Comparison of ENCODE assay signal across 8 cellular contexts in genomic region chr14:50320279-50320678, GRCh38. TPM values are rescaled to one million over a fixed set of nuclear protein-coding genes. Genes with fewer than 3 reads are reported as not detected.
DNase-seq lines count a peak whose midpoint lies in the region; ATAC-seq and TF ChIP-seq lines count a peak whose summit lies in the region.

No MANE protein-coding gene starts in this region.

- H3K4me3 Mint-ChIP-seq in stimulated activated naive B cell treated with anti-CD40 and anti-IgM and Interleukin-4, amounts not matched to agents 10 μg/mL and 1 μg/mL and 100 μg/mL, for 72 hours, result no peak overlapping the region

- no peaks in the 10 kb centered on the region for H3K9me3 Mint-ChIP-seq in stimulated activated naive B cell treated with anti-CD40 and anti-IgM and Interleukin-4, amounts not matched to agents 10 μg/mL and 1 μg/mL and 100 μg/mL, for 72 hours

- H3K27me3 ChIP-seq in endocrine pancreas (ENCODE audit: control insufficient read depth, insufficient read depth, low read length), result no peaks in the 10 kb centered on the region
- no peaks in the 10 kb centered on the region for H3K27me3 ChIP-seq in sigmoid colon

- H3K36me3 ChIP-seq in endocrine pancreas (ENCODE audit: control insufficient read depth, insufficient read depth, low read length), result no peaks in the 10 kb centered on the region
- peaks cover 0 to 24% (median 7%) of the 10 kb centered on the region in 4 donors for H3K36me3 ChIP-seq in sigmoid colon

- 71 to 77% methylated on average over 8 of the region's 8 CpGs for WGBS in sigmoid colon, 2 donors

- intact Hi-C loops in sigmoid colon (cut with DNase I), result loop anchor here (2.0 kb wide), 1 partner anchor 77 kb away; the partner anchor contains the start of gene CDKL1

- H3K4me3 ChIP-seq in endocrine pancreas (ENCODE audit: control insufficient read depth, insufficient read depth, low read length) (peak overlapping the region; percentile 60), sigmoid colon (no peak overlapping the region)

- TF ChIP-seq POLR2A in sigmoid colon (IDR thresholded peaks at IDR 0.05), result no peak

- no peaks in the 10 kb centered on the region for H3K27me3 Mint-ChIP-seq in stimulated activated naive B cell treated with anti-CD40 and anti-IgM and Interleukin-4, amounts not matched to agents 10 μg/mL and 1 μg/mL and 100 μg/mL, for 72 hours

- no peak for TF ChIP-seq EP300 in sigmoid colon (IDR thresholded peaks at IDR 0.05)

- H3K9ac ChIP-seq in endocrine pancreas (ENCODE audit: control insufficient read depth, insufficient read depth, low read length), result peak overlapping the region; percentile 77

- peak overlapping the region; percentile 72 to 80 (median 76) for H3K27ac ChIP-seq in sigmoid colon

- ATAC-seq in GM18909 (IDR thresholded peaks at IDR 0.05; ENCODE audit: poor library complexity, unreplicated experiment), result peak; percentile 28
- peak; percentile 52 for ATAC-seq in HG03432 (IDR thresholded peaks at IDR 0.05; ENCODE audit: unreplicated experiment)
- no peak for ATAC-seq in stimulated activated naive B cell treated with anti-CD40 and anti-IgM and Interleukin-4, amounts not matched to agents 10 μg/mL and 1 μg/mL and 100 μg/mL, for 72 hours (replicated peaks)

- peaks cover 12% of the 10 kb centered on the region for H3K4me1 ChIP-seq in endocrine pancreas (ENCODE audit: control insufficient read depth, insufficient read depth, low read length)
- H3K4me1 ChIP-seq in sigmoid colon, result peaks cover 0 to 38% (median 17%) of the 10 kb centered on the region in 4 donors

- H3K9me3 ChIP-seq in endocrine pancreas (ENCODE audit: control insufficient read depth, low read length) (no peaks in the 10 kb centered on the region), sigmoid colon (no peaks in the 10 kb centered on the region)

- TF ChIP-seq CTCF in sigmoid colon (IDR thresholded peaks at IDR 0.05), result no peak

- H3K27ac Mint-ChIP-seq in stimulated activated naive B cell treated with anti-CD40 and anti-IgM and Interleukin-4, amounts not matched to agents 10 μg/mL and 1 μg/mL and 100 μg/mL, for 72 hours, result no peak overlapping the region

- peaks cover 15 to 17% of the 10 kb centered on the region in 2 donors for H3K36me3 Mint-ChIP-seq in stimulated activated naive B cell treated with anti-CD40 and anti-IgM and Interleukin-4, amounts not matched to agents 10 μg/mL and 1 μg/mL and 100 μg/mL, for 72 hours

- DNase-seq in sigmoid colon (no peak), COR-L47 (lab: John Stamatoyannopoulos, UW) (no peak), foreskin melanocyte (no peak)
- DNase-seq in activated T-cell treated with anti-CD3 and anti-CD28 coated beads, Interleukin-2, amount 50 U/mL, for 48 hours, result no peak
- no peak for DNase-seq in stimulated activated naive B cell treated with anti-CD40 and anti-IgM and Interleukin-4, amounts not matched to agents 10 μg/mL and 1 μg/mL and 100 μg/mL, for 72 hours

- peaks cover 8 to 28% of the 10 kb centered on the region in 2 donors for H3K4me1 Mint-ChIP-seq in stimulated activated naive B cell treated with anti-CD40 and anti-IgM and Interleukin-4, amounts not matched to agents 10 μg/mL and 1 μg/mL and 100 μg/mL, for 72 hours

RNA-seq across cellular contexts. Expression of gene DMAC2L, which starts 8.2 kb away (rescaled TPM):
- 10 to 100 TPM; 12.2 to 37.1 (median 28.5) TPM for total RNA-seq in sigmoid colon
- 10 to 100 TPM; 15.2 to 30.0 (median 19.4) TPM for polyA plus RNA-seq in sigmoid colon

RNA-seq across cellular contexts. Expression of gene L2HGDH, which starts 8.2 kb away (rescaled TPM):
- 1 to 10 TPM; 2.7 to 6.3 (median 3.6) TPM for total RNA-seq in sigmoid colon
- 1 to 10 TPM; 3.6 to 6.7 (median 5.7) TPM for polyA plus RNA-seq in sigmoid colon

Comparison
In these comparisons a context has a peak if more than half of its experiments do, and no peak if none do; other contexts are left out.
1. ATAC-seq: peak in GM18909 (single experiment) and HG03432 (single experiment); none in stimulated activated naive B cell treated with anti-CD40 and anti-IgM and Interleukin-4, amounts not matched to agents 10 μg/mL and 1 μg/mL and 100 μg/mL, for 72 hours (0 of 2).